Comparison of ENCODE assay signal across 8 cellular contexts in the genomic region with DNA sequence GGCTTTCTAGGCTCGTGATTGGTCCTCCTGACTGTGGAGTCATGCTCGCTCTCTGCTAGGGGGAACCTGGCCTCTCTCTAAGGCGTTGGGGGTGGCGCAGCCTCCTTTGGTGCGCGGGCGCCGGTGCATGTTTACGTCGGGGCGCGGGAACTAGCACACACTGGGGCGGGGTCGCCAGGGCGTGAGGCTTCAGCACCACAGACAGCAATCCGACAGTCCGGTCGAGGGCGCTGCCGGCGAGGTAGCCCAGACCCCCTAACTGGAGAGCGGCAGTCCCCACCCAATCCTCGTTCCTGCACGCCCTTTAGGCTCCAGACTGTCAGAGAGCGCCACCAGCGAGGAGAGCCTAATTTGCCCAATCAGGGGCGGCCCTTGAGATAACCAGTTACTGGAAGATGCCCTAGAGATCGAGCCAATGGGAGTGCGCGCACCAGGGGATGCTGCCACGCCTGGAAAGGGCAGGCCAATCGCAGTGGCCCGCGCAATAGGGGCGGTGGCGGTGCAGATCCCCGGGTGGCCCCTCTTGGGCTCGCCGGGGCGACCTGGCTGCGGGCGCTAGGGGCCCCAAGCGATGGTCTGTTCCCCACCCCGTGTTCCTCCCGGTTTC. TPM values are rescaled to one million over a fixed set of nuclear protein-coding genes. Genes with fewer than 3 reads are reported as not detected.
A peak's percentile ranks its signal among the peaks of the same experiment; 100 is the strongest.
DNase-seq lines count a peak whose midpoint lies in the region; ATAC-seq and TF ChIP-seq lines count a peak whose summit lies in the region.

No MANE protein-coding gene starts in this region.

- H3K4me1 ChIP-seq in neuron (ENCODE audit: insufficient read depth, low read length) = peaks cover 8% of the 10 kb centered on the region

- H3K36me3 Mint-ChIP-seq in IgD-negative memory B cell = peaks cover 2% of the 10 kb centered on the region

- H3K27me3 ChIP-seq in neuron (ENCODE audit: insufficient read depth, low read length) = no peaks in the 10 kb centered on the region

- H3K4me1 Mint-ChIP-seq in IgD-negative memory B cell = peaks cover 4 to 12% (median 9%) of the 10 kb centered on the region in 3 donors

- peaks cover 23% of the 10 kb centered on the region for H3K27me3 Mint-ChIP-seq in IgD-negative memory B cell

- H3K9me3 Mint-ChIP-seq in IgD-negative memory B cell = no peaks in the 10 kb centered on the region

- H3K9me3 ChIP-seq in neuron (ENCODE audit: low read length) = no peaks in the 10 kb centered on the region

- peak overlapping the region; percentile 52 for H2AFZ ChIP-seq in neuron (ENCODE audit: low read depth, low read length)

- peak; percentile 56 for ATAC-seq in GM21423 (IDR thresholded peaks at IDR 0.05; ENCODE audit: unreplicated experiment)

- DNase-seq in COLO829 (ENCODE audit: low spot score) (peak; percentile 91), fibroblast of the conjunctiva (ENCODE audit: low read depth) (peak; percentile 45), superior temporal gyrus (ENCODE audit: extremely low spot score) (peak; percentile 99)
- peak; percentile 88 to 90 for DNase-seq in activated T-cell treated with anti-CD3 and anti-CD28 coated beads, Interleukin-2, amount 50 U/mL, for 48 hours

- H3K4me3 Mint-ChIP-seq in IgD-negative memory B cell = peak overlapping the region; percentile 60 to 88 (median 76)

- peaks cover 26% of the 10 kb centered on the region for H3K36me3 ChIP-seq in neuron (ENCODE audit: insufficient read depth, low read length)

- H3K27ac Mint-ChIP-seq in IgD-negative memory B cell = peak overlapping the region in 2 of 3 donors; percentile 73 to 78

- peak overlapping the region; percentile 45 for H3K4me3 ChIP-seq in neuron (ENCODE audit: low read length)

TF ChIP-seq in PFSK-1, 5 proteins besides CTCF, POLR2A, EP300 and RAD21:
- TF ChIP-seq FOXP2 (optimal IDR thresholded peaks at IDR 0.05; ENCODE audit: borderline replicate concordance, extremely low read depth, extremely low read length, insufficient read depth) (peak; percentile 8), TAF1 (IDR thresholded peaks at IDR 0.05; ENCODE audit: borderline replicate concordance, insufficient read depth, low read length) (no peak), SIN3A (IDR thresholded peaks at IDR 0.05; ENCODE audit: borderline replicate concordance, insufficient read depth, low read length) (no peak), POLR2AphosphoS5 (IDR thresholded peaks at IDR 0.05; ENCODE audit: low read depth, low read length) (no peak)
- TF ChIP-seq, protein P1, sequence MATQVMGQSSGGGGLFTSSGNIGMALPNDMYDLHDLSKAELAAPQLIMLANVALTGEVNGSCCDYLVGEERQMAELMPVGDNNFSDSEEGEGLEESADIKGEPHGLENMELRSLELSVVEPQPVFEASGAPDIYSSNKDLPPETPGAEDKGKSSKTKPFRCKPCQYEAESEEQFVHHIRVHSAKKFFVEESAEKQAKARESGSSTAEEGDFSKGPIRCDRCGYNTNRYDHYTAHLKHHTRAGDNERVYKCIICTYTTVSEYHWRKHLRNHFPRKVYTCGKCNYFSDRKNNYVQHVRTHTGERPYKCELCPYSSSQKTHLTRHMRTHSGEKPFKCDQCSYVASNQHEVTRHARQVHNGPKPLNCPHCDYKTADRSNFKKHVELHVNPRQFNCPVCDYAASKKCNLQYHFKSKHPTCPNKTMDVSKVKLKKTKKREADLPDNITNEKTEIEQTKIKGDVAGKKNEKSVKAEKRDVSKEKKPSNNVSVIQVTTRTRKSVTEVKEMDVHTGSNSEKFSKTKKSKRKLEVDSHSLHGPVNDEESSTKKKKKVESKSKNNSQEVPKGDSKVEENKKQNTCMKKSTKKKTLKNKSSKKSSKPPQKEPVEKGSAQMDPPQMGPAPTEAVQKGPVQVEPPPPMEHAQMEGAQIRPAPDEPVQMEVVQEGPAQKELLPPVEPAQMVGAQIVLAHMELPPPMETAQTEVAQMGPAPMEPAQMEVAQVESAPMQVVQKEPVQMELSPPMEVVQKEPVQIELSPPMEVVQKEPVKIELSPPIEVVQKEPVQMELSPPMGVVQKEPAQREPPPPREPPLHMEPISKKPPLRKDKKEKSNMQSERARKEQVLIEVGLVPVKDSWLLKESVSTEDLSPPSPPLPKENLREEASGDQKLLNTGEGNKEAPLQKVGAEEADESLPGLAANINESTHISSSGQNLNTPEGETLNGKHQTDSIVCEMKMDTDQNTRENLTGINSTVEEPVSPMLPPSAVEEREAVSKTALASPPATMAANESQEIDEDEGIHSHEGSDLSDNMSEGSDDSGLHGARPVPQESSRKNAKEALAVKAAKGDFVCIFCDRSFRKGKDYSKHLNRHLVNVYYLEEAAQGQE (IDR thresholded peaks at IDR 0.05; ENCODE audit: insufficient read depth in 1 of 2, low read depth in 2 of 2, low read length in 2 of 2) = peak; percentile 86 to 92

RNA-seq across cellular contexts. Expression of a gene that starts 1.0 kb away (rescaled TPM):
- not detected for polyA plus RNA-seq in IgD-negative memory B cell
- polyA plus RNA-seq in PFSK-1 (2012; ENCODE audit: insufficient read length, low read depth) = not detected

RNA-seq across cellular contexts. Expression of a gene that starts 23.8 kb away (rescaled TPM):
- polyA plus RNA-seq in IgD-negative memory B cell = 4.3 TPM
- 15.6 TPM for polyA plus RNA-seq in PFSK-1 (2012; ENCODE audit: insufficient read length, low read depth)

RNA-seq across cellular contexts. Expression of a gene that starts 46.4 kb away (rescaled TPM):
- 77.5 TPM for polyA plus RNA-seq in IgD-negative memory B cell
- polyA plus RNA-seq in PFSK-1 (2012; ENCODE audit: insufficient read length, low read depth) = 398 TPM

RNA-seq across cellular contexts. Expression of a gene that starts 47.0 kb away (rescaled TPM):
- 0.89 TPM for polyA plus RNA-seq in IgD-negative memory B cell
- polyA plus RNA-seq in PFSK-1 (2012; ENCODE audit: insufficient read length, low read depth) = 0.54 TPM

RNA-seq across cellular contexts. Expression of a gene that starts 47.1 kb away (rescaled TPM):
- polyA plus RNA-seq in IgD-negative memory B cell = 38.7 TPM
- 129 TPM for polyA plus RNA-seq in PFSK-1 (2012; ENCODE audit: insufficient read length, low read depth)

Comparison
In these comparisons a context has a peak if more than half of its experiments do, and no peak if none do; other contexts are left out.
1. Peak in every context shown above with its lines: DNase-seq, ATAC-seq and H3K4me3 ChIP-seq.
2. DNase-seq: peak in every context shown above with its lines; median percentile 99 in superior temporal gyrus; 91 in COLO829; 89 in activated T-cell treated with anti-CD3 and anti-CD28 coated beads, Interleukin-2, amount 50 U/mL, for 48 hours; 45 in fibroblast of the conjunctiva.